8 cellular contexts compared by ENCODE assay signal in the genomic region with DNA sequence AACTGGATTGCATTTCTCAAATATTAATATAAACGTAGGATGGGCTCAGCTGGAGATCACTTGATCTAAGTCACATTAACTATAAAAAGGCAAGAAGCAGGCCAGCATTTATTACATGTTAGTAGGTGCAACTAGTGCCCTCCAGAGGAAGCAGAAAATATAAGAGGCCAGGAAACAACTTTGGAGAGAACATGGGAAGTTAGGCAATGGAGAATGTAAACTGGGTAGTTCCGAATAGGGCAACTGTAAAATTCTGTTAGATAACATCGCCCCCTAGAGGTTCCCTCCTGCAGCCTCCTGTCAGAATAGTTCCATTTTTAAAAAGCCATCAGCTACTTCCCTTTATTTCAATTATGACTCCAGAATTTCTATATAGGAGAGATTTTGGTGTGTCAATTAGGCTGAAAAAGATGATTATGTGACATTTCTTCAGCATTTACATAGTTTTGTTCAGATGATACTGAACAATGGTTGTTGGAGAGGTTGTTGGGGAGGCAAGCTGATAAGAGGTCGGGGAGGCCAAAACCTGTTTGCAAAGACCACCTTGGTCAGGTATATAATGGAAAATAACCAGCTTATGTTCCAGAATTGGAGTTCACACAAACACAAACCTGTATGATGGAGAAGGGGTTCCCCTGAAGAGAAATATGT. TPM values are rescaled to one million over a fixed set of nuclear protein-coding genes. Genes with fewer than 3 reads are reported as not detected.
A peak's percentile ranks its signal among the peaks of the same experiment; 100 is the strongest.
DNase-seq lines count a peak whose midpoint lies in the region; ATAC-seq and TF ChIP-seq lines count a peak whose summit lies in the region.

No MANE protein-coding gene starts in this region.

- no peaks in the 10 kb centered on the region for H3K4me1 ChIP-seq in adipocyte (ENCODE audit: control insufficient read depth, insufficient read depth, low read length)
- H3K4me1 ChIP-seq in heart left ventricle, result peaks cover 0 to 4% (median 0%) of the 10 kb centered on the region in 12 donors

- WGBS in heart left ventricle, 4 donors, result 29 to 35% (median 31%) methylated on average over 4 of the region's 4 CpGs

- peak in 3 of 4 donors; percentile 86 to 92 (median 92) for ATAC-seq in heart left ventricle
- ATAC-seq in HG03039 (IDR thresholded peaks at IDR 0.05; ENCODE audit: unreplicated experiment), result no peak

- no peak overlapping the region for H3K4me3 ChIP-seq in adipocyte (ENCODE audit: low read length)
- no peak overlapping the region for H3K4me3 ChIP-seq in heart left ventricle

- no peak overlapping the region for H3K27ac ChIP-seq in heart left ventricle

- TF ChIP-seq POLR2A in heart left ventricle (IDR thresholded peaks at IDR 0.05), result no peak

- intact Hi-C loops in heart left ventricle (cut with DNase I), result loop anchor here (2.0 to 10.0 kb wide), 11 partner anchors 83 to 483 kb away; no protein-coding TSS in a partner anchor

- H3K9me3 ChIP-seq in adipocyte (ENCODE audit: control insufficient read depth, low read length) (no peaks in the 10 kb centered on the region), heart left ventricle (no peaks in the 10 kb centered on the region)

- H3K27me3 ChIP-seq in adipocyte (replicated peaks; ENCODE audit: control insufficient read depth, insufficient read depth, low read length) (no peaks in the 10 kb centered on the region), heart left ventricle (peaks cover 0 to 2% (median 0%) of the 10 kb centered on the region in 9 donors)

- H3K9ac ChIP-seq in adipocyte (ENCODE audit: low read length), result no peak overlapping the region

- H3K36me3 ChIP-seq in adipocyte (ENCODE audit: control insufficient read depth, insufficient read depth, low read length, severe bottlenecking) (no peaks in the 10 kb centered on the region), heart left ventricle (no peaks in the 10 kb centered on the region)

- TF ChIP-seq CTCF in heart left ventricle (IDR thresholded peaks at IDR 0.05), result peak; percentile 70 to 89 (median 80)

- peak; percentile 70 for DNase-seq in G401 (ENCODE audit: low spot score)
- peak; percentile 91 for DNase-seq in HCEC 1CT
- peak; percentile 87 for DNase-seq in NAMALWA (ENCODE audit: low spot score)
- peak; percentile 87 to 90 for DNase-seq in SHP77 (lab: John Stamatoyannopoulos, UW)
- DNase-seq in adipocyte (ENCODE audit: low read depth), result peak; percentile 96
- DNase-seq in heart left ventricle, result peak in 2 of 5 donors; percentile 31 to 44
- DNase-seq in renal cortical epithelial cell (ENCODE audit: low read depth), result peak; percentile 93

- in situ Hi-C loops in G401 (cut with HindIII; ENCODE audit: low sequenced_read_pairs), result no loop called here

RNA-seq across cellular contexts. Expression of a gene that starts 22.4 kb away (rescaled TPM):
- not detected in 2 replicates for total RNA-seq in G401 (2014; rRNA removed; shearing (Covaris generic))
- 1 to 10 TPM in 1 of 9 donors, under 1 TPM in 7, not detected in 1; 0.12 to 1.6 (median 0.34) TPM for total RNA-seq in heart left ventricle
- under 1 TPM; 0.06 to 0.30 TPM for polyA plus RNA-seq in heart left ventricle
- 11.0 and 26.6 TPM in 2 replicates for total RNA-seq in renal cortical epithelial cell
